In genomic region chr1:30906631-30907389, GRCh38 we compare ENCODE assay signal across 11 cellular contexts. TPM values are rescaled to one million over a fixed set of nuclear protein-coding genes. Genes with fewer than 3 reads are reported as not detected.
DNase-seq lines count a peak whose midpoint lies in the region; ATAC-seq, FAIRE-seq and TF ChIP-seq lines count a peak whose summit lies in the region.
"Had no signal": no experiment of that assay in that cellular context is flagged by ENCODE, and none has a peak within 500 bp of the region (broad histone marks: within the 10 kb centered on the region; RNA-seq: fewer than 3 reads in every experiment).

No MANE protein-coding gene starts in this region.

- TF ChIP-seq EP300 in K562 (IDR thresholded peaks at IDR 0.05; ENCODE audit: low read length), result no peak
- TF ChIP-seq EP300 in suprapubic skin (IDR thresholded peaks at IDR 0.05), result no peak

- no peak overlapping the region; the same call in 1 of the 2 replicates for H3K4me3 ChIP-seq in K562
- H3K4me3 ChIP-seq in suprapubic skin, result peak overlapping the region; percentile 60

- no TSS peak for BruUV-seq in K562 (replicated peaks; lab: Mats Ljungman, UMichigan)

- H3K27ac Mint-ChIP-seq in activated CD4-positive, alpha-beta T cell treated with anti-CD3 and anti-CD28 coated beads for 36 hours, result no peak overlapping the region
- no peak overlapping the region for H3K27ac Mint-ChIP-seq in memory B cell

- no peaks in the 10 kb centered on the region for H3K9me3 Mint-ChIP-seq in activated CD4-positive, alpha-beta T cell treated with anti-CD3 and anti-CD28 coated beads for 36 hours (ENCODE audit: low read depth)
- H3K9me3 Mint-ChIP-seq in memory B cell, result no peaks in the 10 kb centered on the region
- H3K9me3 Mint-ChIP-seq: stimulated activated naive B cell treated with anti-CD40 and anti-IgM and Interleukin-4, amounts not matched to agents 10 μg/mL and 1 μg/mL and 100 μg/mL, for 72 hours had no signal

- H3K27ac ChIP-seq in K562 (ENCODE audit: extremely low read depth, low read depth, low read length) (no peak overlapping the region), suprapubic skin (no peak overlapping the region)

- no peak for TF ChIP-seq CTCF in K562 (IDR thresholded peaks at IDR 0.05 in 2 of 3, conservative IDR thresholded peaks at IDR 0.05 in 1 of 3; ENCODE audit: insufficient read depth in 2 of 3, low read depth in 1 of 3, low read length in 3 of 3)
- TF ChIP-seq CTCF in suprapubic skin (IDR thresholded peaks at IDR 0.05), result no peak
- TF ChIP-seq CTCF in D721Med (IDR thresholded peaks at IDR 0.05; ENCODE audit: insufficient read depth, missing control alignments), result no peak

- FAIRE-seq in K562 (lab: Jason Lieb, UNC) (no peak), D721Med (lab: Jason Lieb, UNC) (no peak)

- H3K9me1 ChIP-seq in K562 (ENCODE audit: control insufficient read depth, insufficient read depth, low read length), result no peaks in the 10 kb centered on the region

- TF ChIP-seq POLR2A in K562 (conservative IDR thresholded peaks at IDR 0.05), result no peak
- TF ChIP-seq POLR2A in suprapubic skin (IDR thresholded peaks at IDR 0.05), result no peak

- intact Hi-C loops in activated CD4-positive, alpha-beta T cell treated with anti-CD3 and anti-CD28 coated beads for 36 hours (cut with DNase I, micrococcal nuclease), result no loop called here
- intact Hi-C loops in K562 (cut with micrococcal nuclease), result no loop called here

- no peak overlapping the region for H2AFZ ChIP-seq in K562 (ENCODE audit: low read depth, low read length)

- no peak for ATAC-seq in activated CD4-positive, alpha-beta T cell treated with anti-CD3 and anti-CD28 coated beads for 36 hours
- ATAC-seq in K562 (no peak), memory B cell (ENCODE audit: low read depth) (no peak), HG02678 (IDR thresholded peaks at IDR 0.05; ENCODE audit: unreplicated experiment) (no peak)
- ATAC-seq: stimulated activated naive B cell treated with anti-CD40 and anti-IgM and Interleukin-4, amounts not matched to agents 10 μg/mL and 1 μg/mL and 100 μg/mL, for 72 hours had no signal

- CTCF ChIA-PET in activated CD4-positive, alpha-beta T cell treated with anti-CD3 and anti-CD28 coated beads for 36 hours (lab: Charles Lee), result interaction anchor here (0.7 to 0.8 kb wide), 2 partner anchors 25 to 124 kb away, joined by 3 to 4 read pairs; no protein-coding TSS in a partner anchor
- CTCF ChIA-PET in K562 (lab: Yijun Ruan, JAX; ENCODE audit: low intra/inter-chr PET ratio), result no interaction called here

- H3K4me1 ChIP-seq in K562 (replicated peaks in 1 of 2; ENCODE audit: control insufficient read depth in 2 of 2, insufficient read depth in 2 of 2, low read length in 2 of 2), result peaks cover 38 to 65% of the 10 kb centered on the region in 2 experiments
- peaks cover 40% of the 10 kb centered on the region for H3K4me1 ChIP-seq in suprapubic skin

- no peaks in the 10 kb centered on the region for H3K27me3 ChIP-seq in K562 (ENCODE audit: control insufficient read depth in 2 of 2, insufficient read depth in 2 of 2, low read length in 2 of 2)
- H3K27me3 ChIP-seq in suprapubic skin, result no peaks in the 10 kb centered on the region

- 82% methylated on average over 9 of the region's 9 CpGs for WGBS in K562 (ENCODE audit: insufficient coverage, low coverage, missing lambda C conversion rate)
- WGBS in suprapubic skin, result 85% methylated on average over 5 of the region's 9 CpGs

- no peaks in the 10 kb centered on the region for H3K36me3 ChIP-seq in K562 (ENCODE audit: control insufficient read depth, insufficient read depth, low read length)
- H3K36me3 ChIP-seq in suprapubic skin, result no peaks in the 10 kb centered on the region

- POLR2A ChIA-PET in activated CD4-positive, alpha-beta T cell treated with anti-CD3 and anti-CD28 coated beads for 36 hours (lab: Charles Lee), result no interaction called here
- POLR2A ChIA-PET in K562 (lab: Yijun Ruan, JAX), result interaction anchor here (0.5 to 2.5 kb wide), 7 partner anchors 10 to 181 kb away, joined by 3 to 12 read pairs (median 3); no protein-coding TSS in a partner anchor

- no peaks in the 10 kb centered on the region for H3K9me3 ChIP-seq in K562 (replicated peaks; ENCODE audit: control insufficient read depth, insufficient read depth, low read depth, low read length)
- no peaks in the 10 kb centered on the region for H3K9me3 ChIP-seq in suprapubic skin

- H3K36me3 Mint-ChIP-seq in activated CD4-positive, alpha-beta T cell treated with anti-CD3 and anti-CD28 coated beads for 36 hours (ENCODE audit: low read depth), result no peaks in the 10 kb centered on the region
- H3K36me3 Mint-ChIP-seq in memory B cell, result peaks cover 2% of the 10 kb centered on the region
- H3K36me3 Mint-ChIP-seq: stimulated activated naive B cell treated with anti-CD40 and anti-IgM and Interleukin-4, amounts not matched to agents 10 μg/mL and 1 μg/mL and 100 μg/mL, for 72 hours had no signal

- peak overlapping the region; percentile 70 for H3K4me2 ChIP-seq in K562 (ENCODE audit: insufficient read depth, low read length)

- peak overlapping the region; percentile 54 to 65; a peak in 3 of 4 replicates for H3K9ac ChIP-seq in K562 (ENCODE audit: insufficient read depth in 1 of 2, low read depth in 2 of 2, low read length in 2 of 2)

- peaks cover 11% of the 10 kb centered on the region for H3K4me1 Mint-ChIP-seq in activated CD4-positive, alpha-beta T cell treated with anti-CD3 and anti-CD28 coated beads for 36 hours
- H3K4me1 Mint-ChIP-seq in memory B cell, result peaks cover 21% of the 10 kb centered on the region

- peaks cover 15% of the 10 kb centered on the region for H4K20me1 ChIP-seq in K562 (replicated peaks; ENCODE audit: control insufficient read depth, insufficient read depth, low read length)

- H3K4me3 Mint-ChIP-seq in activated CD4-positive, alpha-beta T cell treated with anti-CD3 and anti-CD28 coated beads for 36 hours, result peak overlapping the region; percentile 68
- peak overlapping the region; percentile 71 for H3K4me3 Mint-ChIP-seq in memory B cell

- H3K79me2 ChIP-seq in K562 (ENCODE audit: control insufficient read depth, insufficient read depth, low read length), result peaks cover 19% of the 10 kb centered on the region

- H3K27me3 Mint-ChIP-seq in activated CD4-positive, alpha-beta T cell treated with anti-CD3 and anti-CD28 coated beads for 36 hours, result peaks cover 28% of the 10 kb centered on the region
- peaks cover 37% of the 10 kb centered on the region for H3K27me3 Mint-ChIP-seq in memory B cell

- no peak for TF ChIP-seq RAD21 in K562 (CRISPR knock-in tag; conservative IDR thresholded peaks at IDR 0.05 in 1 of 2, IDR thresholded peaks at IDR 0.05 in 1 of 2)

- in situ Hi-C loops in K562 (cut with MboI), result no loop called here

- DNase-seq in activated CD4-positive, alpha-beta T cell treated with anti-CD3 and anti-CD28 coated beads for 36 hours, result no peak
- DNase-seq in activated CD4-positive, alpha-beta T cell treated with anti-CD3 and anti-CD28 coated beads for 4 hours, result no peak
- DNase-seq in K562 (ENCODE audit: extremely low read depth in 1 of 4, low spot score in 3 of 4) (no peak), memory B cell (ENCODE audit: low spot score in 2 of 2) (no peak), suprapubic skin (ENCODE audit: low spot score in 2 of 2) (peak in 1 of 2 donors; percentile 55), D721Med (ENCODE audit: insufficient read length, low spot score) (no peak)
- no peak for DNase-seq in central memory CD4-positive, alpha-beta T cell
- DNase-seq: hippocampal formation; NCI-H1930; stimulated activated naive B cell treated with anti-CD40 and anti-IgM and Interleukin-4, amounts not matched to agents 10 μg/mL and 1 μg/mL and 100 μg/mL, for 72 hours had no signal

TF ChIP-seq in K562, 482 proteins besides CTCF, POLR2A, EP300 and RAD21:
- TF ChIP-seq ZNF143 (CRISPR knock-in tag; IDR thresholded peaks at IDR 0.05) (peak; percentile 11; the same call in 1 of the 2 replicates), PHF8 (IDR thresholded peaks at IDR 0.05; ENCODE audit: borderline replicate concordance, low read length) (no peak), CEBPG (CRISPR knock-in tag; IDR thresholded peaks at IDR 0.05) (0 out of 2 replicates have a peak, but pooled peaks have one; percentile 16), CEBPG (tag; conservative IDR thresholded peaks at IDR 0.05 in 1 of 2, IDR thresholded peaks at IDR 0.05 in 1 of 2) (no peak), JUN (IDR thresholded peaks at IDR 0.05; ENCODE audit: borderline replicate concordance, low read depth, low read length) (no peak), JUN (CRISPR knock-in tag; IDR thresholded peaks at IDR 0.05; ENCODE audit: borderline replicate concordance) (0 out of 2 replicates have a peak, but pooled peaks have one; percentile 63)

RNA-seq across cellular contexts. Expression of gene SDC3, which starts 1.7 kb away (rescaled TPM):
- under 1 TPM; 0.18 to 0.37 TPM for total RNA-seq in activated CD4-positive, alpha-beta T cell treated with anti-CD3 and anti-CD28 coated beads for 36 hours
- 13.1 and 24.6 TPM in 2 replicates for total RNA-seq in K562 (2011; cell fraction: chromatin; rRNA removed; ENCODE audit: low replicate concordance)
- total RNA-seq in K562 (2011; cell fraction: nucleolus; rRNA removed), result 24.0 and 32.2 TPM in 2 replicates
- total RNA-seq in K562 (2011; cell fraction: nucleoplasm; rRNA removed), result 29.8 and 31.2 TPM in 2 replicates
- total RNA-seq in K562 (2014; rRNA removed), result 12.1 and 20.7 TPM in 2 replicates
- total RNA-seq in K562 (2014; rRNA removed; fragmentation: Illumina TruSeq; extraction: Trizol), result 8.6 and 9.0 TPM in 2 replicates
- total RNA-seq in K562 (2015; rRNA removed; fragmentation: Illumina TruSeq; extraction: Trizol), result 17.6 and 18.3 TPM in 2 replicates
- 39.4 and 44.1 TPM in 2 replicates for total RNA-seq in K562 (2021)
- 6.5 and 8.9 TPM in 2 replicates for polyA plus RNA-seq in K562 (2011; rRNA removed)
- 8.4 and 12.2 TPM in 2 replicates for polyA plus RNA-seq in K562 (2011; cell fraction: cytosol; rRNA removed)
- 15.0 and 19.6 TPM in 2 replicates for polyA plus RNA-seq in K562 (2011; cell fraction: nucleus; rRNA removed)
- 39.4 and 99.6 TPM in 2 replicates for polyA plus RNA-seq in K562 (2012)
- polyA plus RNA-seq in K562 (2014; fragmentation: Illumina TruSeq; extraction: Trizol), result 30.5 and 39.3 TPM in 2 replicates
- under 1 TPM; 0.38 to 0.56 TPM for polyA plus RNA-seq in K562 (2014; fragmentation: Nextera tagmentation; extraction: Ambion mirVana)
- 20.4 and 24.5 TPM in 2 replicates for polyA plus RNA-seq in K562 (2014; rRNA removed)
- 4.6 and 6.4 TPM in 2 replicates for polyA minus RNA-seq in K562 (2011; rRNA and poly(A)+ RNA removed)
- 12.1 and 19.4 TPM in 2 replicates for polyA minus RNA-seq in K562 (2011; cell fraction: cytosol; rRNA and poly(A)+ RNA removed)
- polyA minus RNA-seq in K562 (2011; cell fraction: nucleus; rRNA and poly(A)+ RNA removed), result 3.4 and 3.8 TPM in 2 replicates
- 10 to 100 TPM in 3 of 4 donors, 1 to 10 TPM in 1; 7.7 to 16.7 (median 15.1) TPM for total RNA-seq in suprapubic skin

Comparison
In these comparisons a context has a peak if more than half of its experiments do, and no peak if none do; other contexts are left out.
1. RNA of gene SDC3, which starts 1.7 kb away (total RNA-seq): 8.6 to 44.1 TPM in K562 and 7.7 to 16.7 TPM in suprapubic skin; 0.18 to 0.37 TPM in activated CD4-positive, alpha-beta T cell treated with anti-CD3 and anti-CD28 coated beads for 36 hours; every median in the first group is over 4 times any median in the second.